Comparison of ENCODE assay signal across 18 cellular contexts in genomic region chr7:156111-157007, GRCh38. TPM values are rescaled to one million over a fixed set of nuclear protein-coding genes. Genes with fewer than 3 reads are reported as not detected.
DNase-seq lines count a peak whose midpoint lies in the region; ATAC-seq, FAIRE-seq and TF ChIP-seq lines count a peak whose summit lies in the region.
"Had no signal": no experiment of that assay in that cellular context is flagged by ENCODE, and none has a peak within 500 bp of the region (broad histone marks: within the 10 kb centered on the region; RNA-seq: fewer than 3 reads in every experiment).

No MANE protein-coding gene starts in this region.

- peak overlapping the region; percentile 15; the same call in 1 of the 2 replicates for H3K27ac ChIP-seq in WERI-Rb-1
- H3K27ac ChIP-seq in esophagus muscularis mucosa (replicated peaks in 1 of 4): peak overlapping the region in 3 of 4 donors; percentile 28 to 59 (median 49)
- H3K27ac ChIP-seq in neuronal stem cell (replicated peaks; ENCODE audit: low read length): no peak overlapping the region
- H3K27ac ChIP-seq in aorta (ENCODE audit: low read depth in 1 of 2, low read length in 2 of 2): no peak overlapping the region
- H3K27ac ChIP-seq: SJCRH30 had no signal

- H3K9ac ChIP-seq in neuronal stem cell (ENCODE audit: low read depth, low read length, poor library complexity): no peak overlapping the region

- H3K27me3 ChIP-seq in WERI-Rb-1 (ENCODE audit: insufficient read depth, low read depth, severe bottlenecking) (no peaks in the 10 kb centered on the region), esophagus muscularis mucosa (peaks cover 0 to 2% (median 0%) of the 10 kb centered on the region in 4 donors), neuronal stem cell (ENCODE audit: control insufficient read depth in 3 of 3, insufficient read depth in 3 of 3, low read depth in 1 of 3, low read length in 3 of 3) (peaks cover 0 to 23% (median 0%) of the 10 kb centered on the region in 3 experiments), aorta (ENCODE audit: control insufficient read depth in 1 of 2, insufficient read depth in 2 of 2, low read length in 1 of 2) (no peaks in the 10 kb centered on the region)
- H3K27me3 ChIP-seq: SJCRH30 had no signal

- TF ChIP-seq POLR2A in esophagus muscularis mucosa (IDR thresholded peaks at IDR 0.05; ENCODE audit: low read depth): no peak

- peaks cover 0 to 47% (median 29%) of the 10 kb centered on the region in 4 donors for H3K4me1 ChIP-seq in esophagus muscularis mucosa
- H3K4me1 ChIP-seq in neuronal stem cell (ENCODE audit: control insufficient read depth in 2 of 2, insufficient read depth in 1 of 2, low read depth in 1 of 2, low read length in 2 of 2): peaks cover 0 to 7% of the 10 kb centered on the region in 2 donors
- H3K4me1 ChIP-seq in aorta (ENCODE audit: control insufficient read depth in 1 of 2, insufficient read depth in 2 of 2, low read length in 2 of 2): no peaks in the 10 kb centered on the region

- TF ChIP-seq CTCF in WERI-Rb-1 (IDR thresholded peaks at IDR 0.05; ENCODE audit: low read depth, low read length) (no peak), esophagus muscularis mucosa (IDR thresholded peaks at IDR 0.05) (no peak)

- H2BK12ac ChIP-seq in neuronal stem cell (ENCODE audit: low read length): no peak overlapping the region

- DNase-seq in WERI-Rb-1 (no peak), esophagus muscularis mucosa (ENCODE audit: extremely low spot score) (no peak), neuronal stem cell (ENCODE audit: low spot score) (no peak), aorta (peak; percentile 42 to 69), COR-L47 (lab: John Stamatoyannopoulos, UW) (no peak), HTR-8/SVneo (ENCODE audit: insufficient read length, low spot score) (no peak), SW480 (ENCODE audit: low spot score) (no peak)
- DNase-seq: MV-4-11, NCI-H1436, NCI-H1930, NCI-H345, NCI-H524 treated with DMSO at 0.1 percent for 48 hours, RPMI8226, SJCRH30 had no signal

- H4K91ac ChIP-seq in neuronal stem cell (ENCODE audit: low read depth, low read length, poor library complexity): no peak overlapping the region

- no peak for TF ChIP-seq EP300 in esophagus muscularis mucosa (IDR thresholded peaks at IDR 0.05)

- 68% methylated on average over 25 of the region's 31 CpGs for WGBS in esophagus muscularis mucosa
- whole genome bisulfite sequencing in neuronal stem cell (ENCODE audit: extremely low coverage in 2 of 2, insufficient read length in 2 of 2, insufficient replicate concordance in 1 of 2), 2 donors: no CpG with 5 or more reads among the region's 31 CpGs
- 89 to 90% methylated on average over 31 of the region's 31 CpGs for WGBS in aorta, 2 donors

- H3K14ac ChIP-seq in neuronal stem cell (ENCODE audit: low read length): no peak overlapping the region

- peak overlapping the region; percentile 84 for H2BK5ac ChIP-seq in neuronal stem cell (ENCODE audit: low read length)

- H3K9me3 ChIP-seq in WERI-Rb-1 (ENCODE audit: severe bottlenecking) (no peaks in the 10 kb centered on the region), esophagus muscularis mucosa (no peaks in the 10 kb centered on the region), neuronal stem cell (replicated peaks in 1 of 2; ENCODE audit: control insufficient read depth in 2 of 2, insufficient read depth in 1 of 2, low read depth in 1 of 2, low read length in 2 of 2) (no peaks in the 10 kb centered on the region), aorta (ENCODE audit: control insufficient read depth, low read length) (no peaks in the 10 kb centered on the region)
- H3K9me3 ChIP-seq: SJCRH30 had no signal

- H3K18ac ChIP-seq in neuronal stem cell (ENCODE audit: low read length): peak overlapping the region; percentile 71

- H2BK15ac ChIP-seq in neuronal stem cell (ENCODE audit: low read length): peak overlapping the region; percentile 59

- peak overlapping the region; percentile 31 for H2AFZ ChIP-seq in neuronal stem cell (ENCODE audit: low read length)

- H3K4me3 ChIP-seq in WERI-Rb-1 (ENCODE audit: low read depth, low read length) (no peak overlapping the region), esophagus muscularis mucosa (no peak overlapping the region), neuronal stem cell (ENCODE audit: low read length in 2 of 2) (no peak overlapping the region), aorta (ENCODE audit: low read length in 2 of 2) (no peak overlapping the region)
- H3K4me3 ChIP-seq: K562, SJCRH30 had no signal

- H2AK5ac ChIP-seq in neuronal stem cell (ENCODE audit: low read depth, low read length): peak overlapping the region; percentile 47

- no peaks in the 10 kb centered on the region for H3K79me1 ChIP-seq in neuronal stem cell (ENCODE audit: low read depth, low read length)

- H3K36me3 ChIP-seq in WERI-Rb-1 (no peaks in the 10 kb centered on the region), esophagus muscularis mucosa (no peaks in the 10 kb centered on the region), neuronal stem cell (replicated peaks in 1 of 2; ENCODE audit: control insufficient read depth in 2 of 2, insufficient read depth in 2 of 2, low read length in 2 of 2) (no peaks in the 10 kb centered on the region), aorta (ENCODE audit: control insufficient read depth in 1 of 2, insufficient read depth in 2 of 2, low read length in 1 of 2) (no peaks in the 10 kb centered on the region)
- H3K36me3 ChIP-seq: SJCRH30 had no signal

- H3K4ac ChIP-seq in neuronal stem cell (ENCODE audit: low read length): no peak overlapping the region

- intact Hi-C loops in esophagus muscularis mucosa (cut with DNase I): no loop called here
- intact Hi-C loops in aorta (cut with DNase I): no loop called here

- H4K8ac ChIP-seq in neuronal stem cell (ENCODE audit: low read depth, low read length): no peak overlapping the region

- no peak overlapping the region for H3K4me2 ChIP-seq in neuronal stem cell (ENCODE audit: insufficient read depth, low read length, poor library complexity, severe bottlenecking)

- no peak for ATAC-seq in aorta (ENCODE audit: low FRiP score)
- ATAC-seq: K562, PC-3 had no signal

- no peak for FAIRE-seq in HTR-8/SVneo (lab: Jason Lieb, UNC)
- FAIRE-seq: D721Med had no signal

- H2BK120ac ChIP-seq in neuronal stem cell (ENCODE audit: low read depth, low read length): no peak overlapping the region

- H3K23ac ChIP-seq in neuronal stem cell (ENCODE audit: low read depth, low read length, poor library complexity): peak overlapping the region; percentile 44

RNA-seq across cellular contexts. Expression of gene FAM20C, which starts 36.0 kb away (rescaled TPM):
- total RNA-seq in esophagus muscularis mucosa: 10 to 100 TPM; 46.5 to 79.2 (median 69.8) TPM
- 7.3 TPM for polyA plus RNA-seq in neuronal stem cell (2013, experiment 1 of 2)
- polyA plus RNA-seq in neuronal stem cell (2013, experiment 2 of 2): 7.3 TPM
- total RNA-seq in aorta: 100 to 1,000 TPM in 1 of 2 donors, 10 to 100 TPM in 1; 88.3 to 104 TPM
- polyA plus RNA-seq in aorta: 10 to 100 TPM; 11.3 to 26.6 TPM
- polyA plus RNA-seq: CD8-positive, alpha-beta memory T cell; K562 had no signal

Comparison
In these comparisons a context has a peak if more than half of its experiments do, and no peak if none do; other contexts are left out.
1. DNase-seq: peak in aorta (2 of 2); none in WERI-Rb-1 (single experiment), esophagus muscularis mucosa (single experiment), neuronal stem cell (single experiment), COR-L47 (single experiment), HTR-8/SVneo (single experiment) and SW480 (single experiment).
2. H3K27ac ChIP-seq: peak in WERI-Rb-1 (single experiment) and esophagus muscularis mucosa (3 of 4); none in neuronal stem cell (single experiment) and aorta (0 of 2).